10 cellular contexts compared by ENCODE assay signal in the genomic region with DNA sequence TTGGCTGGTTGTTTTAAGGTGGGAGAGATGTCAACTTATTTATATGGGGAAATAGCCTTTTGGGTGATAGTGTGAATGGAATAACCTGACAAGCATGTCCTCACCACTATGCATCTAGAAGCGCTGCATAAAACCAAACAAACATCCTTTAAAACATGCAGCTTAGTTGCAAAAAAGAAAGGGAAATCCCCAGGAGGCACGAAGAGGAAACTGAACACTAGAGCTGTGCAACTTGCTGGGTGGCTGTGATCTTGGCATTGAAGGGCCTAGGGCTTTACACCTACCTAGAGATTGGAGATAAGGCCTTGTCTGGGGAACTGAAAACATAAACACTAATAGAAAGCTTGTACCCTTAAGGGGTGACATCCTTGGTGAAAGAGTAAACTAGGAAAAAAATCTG. TPM values are rescaled to one million over a fixed set of nuclear protein-coding genes. Genes with fewer than 3 reads are reported as not detected.
DNase-seq lines count a peak whose midpoint lies in the region; ATAC-seq and TF ChIP-seq lines count a peak whose summit lies in the region.
"Had no signal": no experiment of that assay in that cellular context is flagged by ENCODE, and none has a peak within 500 bp of the region (broad histone marks: within the 10 kb centered on the region; RNA-seq: fewer than 3 reads in every experiment).

No MANE protein-coding gene starts in this region.

- peaks cover 48% of the 10 kb centered on the region for H3K4me1 Mint-ChIP-seq in nephron progenitor cell

- H3K36me3 Mint-ChIP-seq in nephron progenitor cell (ENCODE audit: low read depth), result no peaks in the 10 kb centered on the region

- H3K9me3 Mint-ChIP-seq in nephron progenitor cell, result no peaks in the 10 kb centered on the region

- peaks cover 15% of the 10 kb centered on the region for H3K27me3 Mint-ChIP-seq in nephron progenitor cell (ENCODE audit: low read depth, poor library complexity)

- DNase-seq in GM20000 (ENCODE audit: low spot score) (peak; percentile 78), left colon (no peak), COLO668 (lab: John Stamatoyannopoulos, UW; ENCODE audit: unreplicated experiment) (no peak), DMS53 treated with DMSO at 0.1 percent for 48 hours (lab: John Stamatoyannopoulos, UW; ENCODE audit: unreplicated experiment) (no peak), nephron progenitor cell (no peak)
- DNase-seq in activated CD4-positive, alpha-beta T cell treated with anti-CD3 and anti-CD28 coated beads for 4 hours, result peak; percentile 45 to 48
- DNase-seq: Caco-2 had no signal

- peak overlapping the region; percentile 98 for H3K27ac ChIP-seq in C4-2B
- H3K27ac ChIP-seq: cardiac muscle cell had no signal

- intact Hi-C loops in left colon (cut with DNase I, micrococcal nuclease), result no loop called here

- no peak overlapping the region for H3K27ac Mint-ChIP-seq in nephron progenitor cell

- TF ChIP-seq CTCF in C4-2B (conservative IDR thresholded peaks at IDR 0.05) (no peak), GM20000 (IDR thresholded peaks at IDR 0.05; ENCODE audit: extremely low read depth, missing control alignments) (no peak), nephron progenitor cell (IDR thresholded peaks at IDR 0.05) (no peak)

- ATAC-seq in left colon, result peak; percentile 51
- ATAC-seq in HG03342 (IDR thresholded peaks at IDR 0.05; ENCODE audit: unreplicated experiment), result no peak

- no peak overlapping the region for H3K4me3 Mint-ChIP-seq in nephron progenitor cell

RNA-seq across cellular contexts. Expression of a gene that starts 7.3 kb away (rescaled TPM):
- 1 to 10 TPM; 1.6 to 3.2 TPM for total RNA-seq in left colon
- total RNA-seq: Caco-2, cardiac muscle cell had no signal

RNA-seq across cellular contexts. Expression of a gene that starts 39.5 kb away (rescaled TPM):
- total RNA-seq in left colon, result 1,000 to 10,000 TPM; 1,315 to 1,793 TPM
- total RNA-seq: cardiac muscle cell had no signal

RNA-seq across cellular contexts. Expression of a gene that starts 52.0 kb away (rescaled TPM):
- total RNA-seq in left colon, result 10 to 100 TPM; 53.0 to 55.2 TPM

RNA-seq across cellular contexts. Expression of a gene that starts 59.5 kb away (rescaled TPM):
- total RNA-seq in left colon, result 10 to 100 TPM; 44.9 to 47.4 TPM

Comparison
In these comparisons a context has a peak if more than half of its experiments do, and no peak if none do; other contexts are left out.
1. DNase-seq: peak in GM20000 (single experiment) and activated CD4-positive, alpha-beta T cell treated with anti-CD3 and anti-CD28 coated beads for 4 hours (2 of 2); none in left colon (0 of 2), COLO668 (single experiment), DMS53 treated with DMSO at 0.1 percent for 48 hours (single experiment) and nephron progenitor cell (single experiment).